ENCODE assay signal across 1 cellular context in the genomic region with DNA sequence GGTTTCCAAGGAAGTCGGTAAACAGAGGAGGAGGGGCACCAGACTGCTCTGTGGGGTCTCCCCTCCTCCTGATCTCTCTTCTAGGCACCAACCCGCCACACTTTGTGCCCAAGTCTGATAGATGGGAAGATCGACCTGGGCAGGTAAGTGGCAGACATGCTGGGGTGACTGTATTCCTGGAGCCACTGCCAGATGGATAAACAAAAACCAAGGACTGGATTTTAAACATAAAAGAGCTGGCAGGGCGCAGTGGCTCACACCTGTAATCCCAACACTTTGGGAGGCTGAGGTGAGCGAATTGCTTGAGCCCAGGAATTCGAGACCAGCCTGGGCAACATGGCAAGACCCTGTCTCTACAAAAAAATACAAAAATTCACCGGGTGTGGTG.
TF ChIP-seq lines count a peak whose summit lies in the region.

No MANE protein-coding gene starts in this region.

TF ChIP-seq in HepG2, 621 proteins besides CTCF, POLR2A, EP300 and RAD21 (continued from another document):
- TF ChIP-seq, protein P1, sequence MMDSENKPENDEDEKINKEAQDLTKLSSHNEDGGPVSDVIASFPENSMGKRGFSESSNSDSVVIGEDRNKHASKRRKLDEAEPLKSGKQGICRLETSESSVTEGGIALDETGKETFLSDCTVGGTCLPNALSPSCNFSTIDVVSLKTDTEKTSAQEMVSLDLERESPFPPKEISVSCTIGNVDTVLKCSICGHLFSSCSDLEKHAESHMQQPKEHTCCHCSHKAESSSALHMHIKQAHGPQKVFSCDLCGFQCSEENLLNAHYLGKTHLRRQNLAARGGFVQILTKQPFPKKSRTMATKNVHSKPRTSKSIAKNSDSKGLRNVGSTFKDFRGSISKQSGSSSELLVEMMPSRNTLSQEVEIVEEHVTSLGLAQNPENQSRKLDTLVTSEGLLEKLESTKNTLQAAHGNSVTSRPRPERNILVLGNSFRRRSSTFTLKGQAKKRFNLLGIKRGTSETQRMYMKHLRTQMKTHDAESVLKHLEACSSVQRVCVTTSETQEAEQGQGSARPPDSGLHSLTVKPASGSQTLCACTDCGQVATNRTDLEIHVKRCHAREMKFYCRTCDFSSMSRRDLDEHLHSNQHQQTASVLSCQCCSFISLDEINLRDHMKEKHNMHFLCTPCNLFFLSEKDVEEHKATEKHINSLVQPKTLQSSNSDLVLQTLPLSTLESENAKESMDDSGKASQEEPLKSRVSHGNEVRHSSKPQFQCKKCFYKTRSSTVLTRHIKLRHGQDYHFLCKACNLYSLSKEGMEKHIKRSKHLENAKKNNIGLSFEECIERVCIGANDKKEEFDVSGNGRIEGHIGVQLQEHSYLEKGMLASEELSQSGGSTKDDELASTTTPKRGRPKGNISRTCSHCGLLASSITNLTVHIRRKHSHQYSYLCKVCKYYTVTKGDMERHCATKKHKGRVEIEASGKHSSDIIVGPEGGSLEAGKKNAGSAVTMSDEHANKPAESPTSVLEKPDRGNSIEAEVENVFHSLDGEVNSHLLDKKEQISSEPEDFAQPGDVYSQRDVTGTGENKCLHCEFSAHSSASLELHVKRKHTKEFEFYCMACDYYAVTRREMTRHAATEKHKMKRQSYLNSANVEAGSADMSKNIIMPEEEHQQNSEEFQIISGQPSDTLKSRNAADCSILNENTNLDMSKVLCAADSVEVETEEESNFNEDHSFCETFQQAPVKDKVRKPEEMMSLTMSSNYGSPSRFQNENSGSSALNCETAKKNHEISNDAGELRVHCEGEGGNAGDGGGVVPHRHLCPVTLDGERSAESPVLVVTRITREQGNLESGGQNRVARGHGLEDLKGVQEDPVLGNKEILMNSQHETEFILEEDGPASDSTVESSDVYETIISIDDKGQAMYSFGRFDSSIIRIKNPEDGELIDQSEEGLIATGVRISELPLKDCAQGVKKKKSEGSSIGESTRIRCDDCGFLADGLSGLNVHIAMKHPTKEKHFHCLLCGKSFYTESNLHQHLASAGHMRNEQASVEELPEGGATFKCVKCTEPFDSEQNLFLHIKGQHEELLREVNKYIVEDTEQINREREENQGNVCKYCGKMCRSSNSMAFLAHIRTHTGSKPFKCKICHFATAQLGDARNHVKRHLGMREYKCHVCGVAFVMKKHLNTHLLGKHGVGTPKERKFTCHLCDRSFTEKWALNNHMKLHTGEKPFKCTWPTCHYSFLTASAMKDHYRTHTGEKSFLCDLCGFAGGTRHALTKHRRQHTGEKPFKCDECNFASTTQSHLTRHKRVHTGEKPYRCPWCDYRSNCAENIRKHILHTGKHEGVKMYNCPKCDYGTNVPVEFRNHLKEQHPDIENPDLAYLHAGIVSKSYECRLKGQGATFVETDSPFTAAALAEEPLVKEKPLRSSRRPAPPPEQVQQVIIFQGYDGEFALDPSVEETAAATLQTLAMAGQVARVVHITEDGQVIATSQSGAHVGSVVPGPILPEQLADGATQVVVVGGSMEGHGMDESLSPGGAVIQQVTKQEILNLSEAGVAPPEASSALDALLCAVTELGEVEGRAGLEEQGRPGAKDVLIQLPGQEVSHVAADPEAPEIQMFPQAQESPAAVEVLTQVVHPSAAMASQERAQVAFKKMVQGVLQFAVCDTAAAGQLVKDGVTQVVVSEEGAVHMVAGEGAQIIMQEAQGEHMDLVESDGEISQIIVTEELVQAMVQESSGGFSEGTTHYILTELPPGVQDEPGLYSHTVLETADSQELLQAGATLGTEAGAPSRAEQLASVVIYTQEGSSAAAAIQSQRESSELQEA (CRISPR knock-in tag; IDR thresholded peaks at IDR 0.05; ENCODE audit: not compliant biosample characterization): no peak
- TF ChIP-seq SMAD1 (CRISPR knock-in tag; IDR thresholded peaks at IDR 0.05; ENCODE audit: borderline replicate concordance, low read depth) (no peak), KAT7 (CRISPR knock-in tag; IDR thresholded peaks at IDR 0.05; ENCODE audit: borderline replicate concordance) (no peak), CREM (IDR thresholded peaks at IDR 0.05) (no peak), CREM (CRISPR knock-in tag; IDR thresholded peaks at IDR 0.05) (no peak)
